In the genomic region with DNA sequence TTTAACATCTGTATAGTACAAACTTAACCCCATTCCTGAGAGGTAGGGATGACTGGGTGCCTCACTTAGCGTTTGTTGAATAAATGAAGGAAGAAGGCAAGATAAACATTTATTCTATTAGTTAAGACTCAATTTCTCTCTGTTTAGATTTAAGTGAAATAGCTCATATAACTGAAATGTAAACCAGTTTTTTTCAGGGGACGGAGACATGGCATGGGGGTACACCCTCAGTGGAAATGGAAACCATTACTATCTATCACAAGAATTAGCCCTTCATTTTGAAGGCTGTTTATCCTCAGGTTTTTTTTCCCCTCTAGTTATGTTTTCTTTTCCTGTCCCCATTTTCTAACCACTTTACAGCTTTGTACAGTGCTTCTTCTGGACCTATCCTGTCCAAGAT, we compare ENCODE assay signal across 1 cellular context.
TF ChIP-seq lines count a peak whose summit lies in the region.

No MANE protein-coding gene starts in this region.

TF ChIP-seq in IMR-90, 13 proteins besides CTCF, POLR2A, EP300 and RAD21 (continued from another document):
- TF ChIP-seq, protein P1, sequence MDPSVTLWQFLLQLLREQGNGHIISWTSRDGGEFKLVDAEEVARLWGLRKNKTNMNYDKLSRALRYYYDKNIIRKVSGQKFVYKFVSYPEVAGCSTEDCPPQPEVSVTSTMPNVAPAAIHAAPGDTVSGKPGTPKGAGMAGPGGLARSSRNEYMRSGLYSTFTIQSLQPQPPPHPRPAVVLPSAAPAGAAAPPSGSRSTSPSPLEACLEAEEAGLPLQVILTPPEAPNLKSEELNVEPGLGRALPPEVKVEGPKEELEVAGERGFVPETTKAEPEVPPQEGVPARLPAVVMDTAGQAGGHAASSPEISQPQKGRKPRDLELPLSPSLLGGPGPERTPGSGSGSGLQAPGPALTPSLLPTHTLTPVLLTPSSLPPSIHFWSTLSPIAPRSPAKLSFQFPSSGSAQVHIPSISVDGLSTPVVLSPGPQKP (IDR thresholded peaks at IDR 0.05; ENCODE audit: borderline replicate concordance, low read depth, low read length), result no peak
- no peak for TF ChIP-seq NFE2L2 (IDR thresholded peaks at IDR 0.05; ENCODE audit: low read depth, low read length)
- TF ChIP-seq, protein P2, sequence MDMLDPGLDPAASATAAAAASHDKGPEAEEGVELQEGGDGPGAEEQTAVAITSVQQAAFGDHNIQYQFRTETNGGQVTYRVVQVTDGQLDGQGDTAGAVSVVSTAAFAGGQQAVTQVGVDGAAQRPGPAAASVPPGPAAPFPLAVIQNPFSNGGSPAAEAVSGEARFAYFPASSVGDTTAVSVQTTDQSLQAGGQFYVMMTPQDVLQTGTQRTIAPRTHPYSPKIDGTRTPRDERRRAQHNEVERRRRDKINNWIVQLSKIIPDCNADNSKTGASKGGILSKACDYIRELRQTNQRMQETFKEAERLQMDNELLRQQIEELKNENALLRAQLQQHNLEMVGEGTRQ (IDR thresholded peaks at IDR 0.05; ENCODE audit: low read depth, low read length), result no peak
- no peak for TF ChIP-seq MAFK (IDR thresholded peaks at IDR 0.05; ENCODE audit: low read depth, low read length)
- no peak for TF ChIP-seq RCOR1 (IDR thresholded peaks at IDR 0.05; ENCODE audit: insufficient replicate concordance, low read length)
- no peak for TF ChIP-seq FOS (IDR thresholded peaks at IDR 0.05; ENCODE audit: low read depth, low read length)
